In genomic region chr3:14508966-14509795, GRCh38 we compare ENCODE assay signal across 9 cellular contexts. TPM values are rescaled to one million over a fixed set of nuclear protein-coding genes. Genes with fewer than 3 reads are reported as not detected.
DNase-seq lines count a peak whose midpoint lies in the region; ATAC-seq and TF ChIP-seq lines count a peak whose summit lies in the region.
"Had no signal": no experiment of that assay in that cellular context is flagged by ENCODE, and none has a peak within 500 bp of the region (broad histone marks: within the 10 kb centered on the region; RNA-seq: fewer than 3 reads in every experiment).

No MANE protein-coding gene starts in this region.

- DNase-seq in D341Med (ENCODE audit: low spot score) (peak; percentile 91), PC-9 (peak; percentile 44 to 68), foreskin fibroblast (peak in 1 of 2 donors; percentile 60), omental fat pad (ENCODE audit: low spot score) (peak; percentile 79), tibial nerve (ENCODE audit: low spot score in 2 of 2) (peak; percentile 28 to 61)
- peak; percentile 53 for DNase-seq in activated T-helper 1 cell treated with anti-CD3 and anti-CD28 coated beads, Interleukin-12 subunit alpha, Interleukin-12 subunit beta, Interleukin-2, Interleukin-4 antibody, amounts not matched to agents 30 ng/mL and 10 ng/mL and 1 ng/mL, durations not matched to agents 14 hours and 24 hours and 36 hours (ENCODE audit: low spot score)

- no TSS peak for BruUV-seq in PC-9 (replicated peaks; lab: Mats Ljungman, UMichigan)

- H3F3A ChIP-seq in PC-9 (ENCODE audit: insufficient read depth, low read depth) = peaks cover 6% of the 10 kb centered on the region; the same call in 1 of the 2 replicates

- H3K27ac Mint-ChIP-seq in activated T-helper 1 cell treated with anti-CD3 and anti-CD28 coated beads, Interleukin-12 subunit alpha, Interleukin-12 subunit beta, Interleukin-2, Interleukin-4 antibody, amounts not matched to agents 30 ng/mL and 10 ng/mL and 1 ng/mL, durations not matched to agents 14 hours and 24 hours and 36 hours = no peak overlapping the region
- H3K27ac Mint-ChIP-seq: activated naive CD4-positive, alpha-beta T cell treated with anti-CD3 and anti-CD28 coated beads, Interleukin-2, amount 50 U/mL, for 24 hours had no signal

- no peak overlapping the region for H3K27ac ChIP-seq in PC-9
- H3K27ac ChIP-seq in tibial nerve = no peak overlapping the region

- no peak for TF ChIP-seq POLR2A in tibial nerve (IDR thresholded peaks at IDR 0.05)

- H3K79me2 ChIP-seq in PC-9 (ENCODE audit: low read depth) = no peaks in the 10 kb centered on the region

- H3K27me3 ChIP-seq in PC-9 (ENCODE audit: insufficient read depth, low read depth) (0 out of 2 replicates have a peak, but pooled peaks cover 5% of the 10 kb centered on the region), tibial nerve (no peaks in the 10 kb centered on the region)

- H3K9me2 ChIP-seq in PC-9 (ENCODE audit: insufficient read depth) = no peaks in the 10 kb centered on the region

- no peaks in the 10 kb centered on the region for H3K27me3 Mint-ChIP-seq in activated T-helper 1 cell treated with anti-CD3 and anti-CD28 coated beads, Interleukin-12 subunit alpha, Interleukin-12 subunit beta, Interleukin-2, Interleukin-4 antibody, amounts not matched to agents 30 ng/mL and 10 ng/mL and 1 ng/mL, durations not matched to agents 14 hours and 24 hours and 36 hours (ENCODE audit: insufficient read depth)
- H3K27me3 Mint-ChIP-seq: activated naive CD4-positive, alpha-beta T cell treated with anti-CD3 and anti-CD28 coated beads, Interleukin-2, amount 50 U/mL, for 24 hours had no signal

- H3K4me2 ChIP-seq in PC-9 = 0 out of 2 replicates have a peak overlapping the region, but pooled peaks have one; percentile 23

- intact Hi-C loops in PC-9 (cut with micrococcal nuclease; ENCODE audit: unreplicated experiment) = loop anchor here (1.0 to 5.0 kb wide), 3 partner anchors 272 to 412 kb away; no protein-coding TSS in a partner anchor
- intact Hi-C loops in activated T-helper 1 cell treated with anti-CD3 and anti-CD28 coated beads, Interleukin-12 subunit alpha, Interleukin-12 subunit beta, Interleukin-2, Interleukin-4 antibody, amounts not matched to agents 30 ng/mL and 10 ng/mL and 1 ng/mL, durations not matched to agents 14 hours and 24 hours and 36 hours (cut with micrococcal nuclease) = loop anchor here (1.0 to 5.0 kb wide), 2 partner anchors 273 to 412 kb away; no protein-coding TSS in a partner anchor

- TF ChIP-seq CTCF in PC-9 (conservative IDR thresholded peaks at IDR 0.05) (peak; percentile 96), foreskin fibroblast (IDR thresholded peaks at IDR 0.05; ENCODE audit: low read depth, low read length) (peak; percentile 70), omental fat pad (IDR thresholded peaks at IDR 0.05) (peak in 1 of 3 donors; percentile 68), tibial nerve (IDR thresholded peaks at IDR 0.05) (peak; percentile 68 to 88 (median 85))

- CTCF ChIA-PET in PC-9 (lab: Charles Lee) = interaction anchor here (0.6 to 0.7 kb wide), 2 partner anchors 349 to 457 kb away, joined by 6 to 21 read pairs; no protein-coding TSS in a partner anchor

- POLR2A ChIA-PET in PC-9 (lab: Charles Lee; ENCODE audit: unreplicated experiment) = no interaction called here

- peak; percentile 52 for ATAC-seq in HG02678 (IDR thresholded peaks at IDR 0.05; ENCODE audit: unreplicated experiment)
- ATAC-seq in omental fat pad (ENCODE audit: low FRiP score) = peak; percentile 64
- ATAC-seq in HG02588 (IDR thresholded peaks at IDR 0.05; ENCODE audit: unreplicated experiment) = no peak

- no peaks in the 10 kb centered on the region for H3K9me3 Mint-ChIP-seq in activated T-helper 1 cell treated with anti-CD3 and anti-CD28 coated beads, Interleukin-12 subunit alpha, Interleukin-12 subunit beta, Interleukin-2, Interleukin-4 antibody, amounts not matched to agents 30 ng/mL and 10 ng/mL and 1 ng/mL, durations not matched to agents 14 hours and 24 hours and 36 hours
- H3K9me3 Mint-ChIP-seq: activated naive CD4-positive, alpha-beta T cell treated with anti-CD3 and anti-CD28 coated beads, Interleukin-2, amount 50 U/mL, for 24 hours had no signal

- H3K4me3 Mint-ChIP-seq in activated T-helper 1 cell treated with anti-CD3 and anti-CD28 coated beads, Interleukin-12 subunit alpha, Interleukin-12 subunit beta, Interleukin-2, Interleukin-4 antibody, amounts not matched to agents 30 ng/mL and 10 ng/mL and 1 ng/mL, durations not matched to agents 14 hours and 24 hours and 36 hours = no peak overlapping the region
- H3K4me3 Mint-ChIP-seq: activated naive CD4-positive, alpha-beta T cell treated with anti-CD3 and anti-CD28 coated beads, Interleukin-2, amount 50 U/mL, for 24 hours had no signal

- TF ChIP-seq EP300 in tibial nerve (IDR thresholded peaks at IDR 0.05) = no peak

- H4K20me1 ChIP-seq in PC-9 (ENCODE audit: insufficient read depth) = no peaks in the 10 kb centered on the region; the same call in 1 of the 2 replicates

- H3K9me3 ChIP-seq in PC-9 (ENCODE audit: insufficient read depth, low read depth) = no peaks in the 10 kb centered on the region
- H3K9me3 ChIP-seq in tibial nerve = no peaks in the 10 kb centered on the region

- H3K4me1 Mint-ChIP-seq in activated T-helper 1 cell treated with anti-CD3 and anti-CD28 coated beads, Interleukin-12 subunit alpha, Interleukin-12 subunit beta, Interleukin-2, Interleukin-4 antibody, amounts not matched to agents 30 ng/mL and 10 ng/mL and 1 ng/mL, durations not matched to agents 14 hours and 24 hours and 36 hours (ENCODE audit: low read depth) = no peaks in the 10 kb centered on the region

- no peak overlapping the region for H2AFZ ChIP-seq in PC-9

- WGBS in tibial nerve, 2 donors = 17 to 45% methylated on average over 4 to 15 of the region's 22 CpGs

- H3K36me3 Mint-ChIP-seq in activated T-helper 1 cell treated with anti-CD3 and anti-CD28 coated beads, Interleukin-12 subunit alpha, Interleukin-12 subunit beta, Interleukin-2, Interleukin-4 antibody, amounts not matched to agents 30 ng/mL and 10 ng/mL and 1 ng/mL, durations not matched to agents 14 hours and 24 hours and 36 hours (ENCODE audit: low read depth) = no peaks in the 10 kb centered on the region
- H3K36me3 Mint-ChIP-seq: activated naive CD4-positive, alpha-beta T cell treated with anti-CD3 and anti-CD28 coated beads, Interleukin-2, amount 50 U/mL, for 24 hours had no signal

- H3K36me3 ChIP-seq in PC-9 (ENCODE audit: low read depth) (no peaks in the 10 kb centered on the region), tibial nerve (no peaks in the 10 kb centered on the region)

- no peak overlapping the region for H3K4me3 ChIP-seq in PC-9
- H3K4me3 ChIP-seq in foreskin fibroblast (ENCODE audit: low read depth in 1 of 2, low read length in 2 of 2) = no peak overlapping the region
- H3K4me3 ChIP-seq in tibial nerve = no peak overlapping the region

- H3K4me1 ChIP-seq in PC-9 (replicated peaks; ENCODE audit: insufficient read depth) (0 out of 2 replicates have a peak, but pooled peaks cover 5% of the 10 kb centered on the region), tibial nerve (peaks cover 0 to 4% (median 0%) of the 10 kb centered on the region in 4 donors)

RNA-seq across cellular contexts. Expression of gene GRIP2, which starts 31.0 kb away (rescaled TPM):
- total RNA-seq in PC-9 (2021) = not detected in 2 replicates
- total RNA-seq in activated T-helper 1 cell treated with anti-CD3 and anti-CD28 coated beads, Interleukin-12 subunit alpha, Interleukin-12 subunit beta, Interleukin-2, Interleukin-4 antibody, amounts not matched to agents 30 ng/mL and 10 ng/mL and 1 ng/mL, durations not matched to agents 14 hours and 24 hours and 36 hours = not detected in 2 replicates
- total RNA-seq in omental fat pad = 1 to 10 TPM in 2 of 4 donors, under 1 TPM in 2; 0.69 to 2.6 (median 1.2) TPM
- 1 to 10 TPM in 2 of 4 donors, under 1 TPM in 2; 0.21 to 1.5 (median 0.99) TPM for total RNA-seq in tibial nerve
